In genomic region chr19:41844601-41845000, GRCh38 we compare ENCODE assay signal across 29 cellular contexts. TPM values are rescaled to one million over a fixed set of nuclear protein-coding genes. Genes with fewer than 3 reads are reported as not detected.
DNase-seq lines count a peak whose midpoint lies in the region; ATAC-seq, FAIRE-seq and TF ChIP-seq lines count a peak whose summit lies in the region.
"Had no signal": no experiment of that assay in that cellular context is flagged by ENCODE, and none has a peak within 500 bp of the region (broad histone marks: within the 10 kb centered on the region; RNA-seq: fewer than 3 reads in every experiment).

LYPD4 (minus strand) TSS chr19:41844683; CDS start chr19:41839285, 5,398 bp downstream.

- H3K14ac ChIP-seq in H9 (ENCODE audit: insufficient read depth, low read length), result no peak within 1 kb of the TSS

- H4K20me1 ChIP-seq in H9 (ENCODE audit: control insufficient read depth, insufficient read depth, insufficient read length) (no peaks in the 10 kb centered on the region), K562 (replicated peaks; ENCODE audit: control insufficient read depth, insufficient read depth, low read length) (no peaks in the 10 kb centered on the region)

- no peak within 1 kb of the TSS for H2BK20ac ChIP-seq in H9 (ENCODE audit: low read depth, low read length, poor library complexity, severe bottlenecking)

- no peak within 1 kb of the TSS for H3T11ph ChIP-seq in H9 (ENCODE audit: low read length)

- H3K27ac ChIP-seq in H9 (ENCODE audit: insufficient read length, low read depth, low read length) (no peak within 1 kb of the TSS), K562 (ENCODE audit: extremely low read depth, low read depth, low read length) (no peak within 1 kb of the TSS), upper lobe of right lung (no peak within 1 kb of the TSS)
- H3K27ac ChIP-seq: ascending aorta, heart right ventricle, neutrophil, PC-9 had no signal

- H3K4ac ChIP-seq in H9 (ENCODE audit: low read depth, low read length), result no peak within 1 kb of the TSS

- POLR2A ChIA-PET in activated CD4-positive, alpha-beta T cell treated with anti-CD3 and anti-CD28 coated beads, Interleukin-2, amount 10 ng/mL, durations not matched to agents 7 days and 5 days (lab: Charles Lee), result no interaction called here
- POLR2A ChIA-PET in K562 (lab: Yijun Ruan, JAX), result interaction anchor here (1.4 kb wide), 1 partner anchor 15 kb away, joined by 6 read pairs; the partner anchor contains the start of gene RPS19

- no peak within 1 kb of the TSS for H4K91ac ChIP-seq in H9 (ENCODE audit: insufficient read length, low read depth, low read length)

- no peak within 1 kb of the TSS for H3K4me3 Mint-ChIP-seq in activated CD4-positive, alpha-beta T cell treated with anti-CD3 and anti-CD28 coated beads, Interleukin-2, amount 10 ng/mL, durations not matched to agents 7 days and 5 days
- H3K4me3 Mint-ChIP-seq in H9, result no peak within 1 kb of the TSS
- H3K4me3 Mint-ChIP-seq: activated CD4-positive, alpha-beta T cell treated with anti-CD3 and anti-CD28 coated beads, Interleukin-2, amount 10 ng/mL, durations not matched to agents 24 days and 14 days; activated naive CD8-positive, alpha-beta T cell treated with anti-CD3 and anti-CD28 coated beads for 36 hours; immature natural killer cell had no signal

- H2AK5ac ChIP-seq in H9 (ENCODE audit: insufficient read length, low read length), result no peak within 1 kb of the TSS

- H3K4me2 ChIP-seq in H9 (ENCODE audit: insufficient read depth, insufficient read length, low read length), result no peak within 1 kb of the TSS
- peak within 1 kb of the TSS; percentile 53 for H3K4me2 ChIP-seq in K562 (ENCODE audit: insufficient read depth, low read length)
- H3K4me2 ChIP-seq: PC-9 had no signal

- no peak within 1 kb of the TSS for H4K5ac ChIP-seq in H9 (ENCODE audit: insufficient read length, low read depth, low read length)

- no CpG with 5 or more reads among the region's 30 CpGs for WGBS in H9 (ENCODE audit: extremely low coverage, insufficient read length, low lambda C conversion rate)
- WGBS in K562 (ENCODE audit: insufficient coverage, low coverage, missing lambda C conversion rate), result 74% methylated on average over 23 of the region's 30 CpGs

- H3K9me3 ChIP-seq in H9 (ENCODE audit: control insufficient read depth, low read depth, low read length) (no peaks in the 10 kb centered on the region), K562 (replicated peaks; ENCODE audit: control insufficient read depth, insufficient read depth, low read depth, low read length) (peaks cover 2% of the 10 kb centered on the region; the same call in 1 of the 2 replicates), upper lobe of right lung (no peaks in the 10 kb centered on the region)
- H3K9me3 ChIP-seq: ascending aorta, BE2C, HAP-1, heart right ventricle, neutrophil had no signal

- H2BK120ac ChIP-seq in H9 (ENCODE audit: low read depth, low read length, poor library complexity, severe bottlenecking), result no peak within 1 kb of the TSS

- no peak for TF ChIP-seq POLR2A in K562 (conservative IDR thresholded peaks at IDR 0.05)

- no peak within 1 kb of the TSS for H4K8ac ChIP-seq in H9 (replicated peaks; ENCODE audit: insufficient read length, low read depth, low read length)

- no peaks in the 10 kb centered on the region for H3K4me1 Mint-ChIP-seq in activated CD4-positive, alpha-beta T cell treated with anti-CD3 and anti-CD28 coated beads, Interleukin-2, amount 10 ng/mL, durations not matched to agents 7 days and 5 days
- no peaks in the 10 kb centered on the region for H3K4me1 Mint-ChIP-seq in H9
- H3K4me1 Mint-ChIP-seq: activated CD4-positive, alpha-beta T cell treated with anti-CD3 and anti-CD28 coated beads, Interleukin-2, amount 10 ng/mL, durations not matched to agents 24 days and 14 days; activated naive CD8-positive, alpha-beta T cell treated with anti-CD3 and anti-CD28 coated beads for 36 hours; immature natural killer cell had no signal

- no peak within 1 kb of the TSS for H2BK15ac ChIP-seq in H9 (ENCODE audit: low read depth, low read length)

- H3K79me1 ChIP-seq in H9 (ENCODE audit: insufficient read depth, low read depth, low read length, poor library complexity, severe bottlenecking), result no peaks in the 10 kb centered on the region

- H3K79me2 ChIP-seq in H9 (ENCODE audit: insufficient read depth, low read length) (no peaks in the 10 kb centered on the region), K562 (ENCODE audit: control insufficient read depth, insufficient read depth, low read length) (no peaks in the 10 kb centered on the region)

- no TSS peak for BruUV-seq in K562 (replicated peaks; lab: Mats Ljungman, UMichigan)

- H2AFZ ChIP-seq in H9 (ENCODE audit: low read length) (no peak within 1 kb of the TSS), K562 (ENCODE audit: low read depth, low read length) (peak within 1 kb of the TSS; percentile 66)
- H2AFZ ChIP-seq: PC-9 had no signal

- DNase-seq in activated CD4-positive, alpha-beta T cell treated with anti-CD3 and anti-CD28 coated beads for 48 hours, result peak; percentile 20
- no peak for DNase-seq in activated CD4-positive, alpha-beta T cell treated with anti-CD3 and anti-CD28 coated beads, Interleukin-2, amount 10 ng/mL, durations not matched to agents 7 days and 5 days
- DNase-seq in H9 (peak; percentile 45), K562 (ENCODE audit: extremely low read depth in 1 of 4, low spot score in 3 of 4) (peak in 3 of 4 experiments; percentile 51 to 65 (median 55)), upper lobe of right lung (peak; percentile 57), UCSD-AML1 (lab: John Stamatoyannopoulos, UW; ENCODE audit: unreplicated experiment) (no peak), NCI-H2029 (lab: John Stamatoyannopoulos, UW) (no peak)
- no peak for DNase-seq in stimulated activated CD4-positive, alpha-beta T cell treated with anti-CD3 and anti-CD28 coated beads, Interleukin-1b, Interleukin-23, amount 100 ng/mL, for 48 hours
- DNase-seq: activated CD4-positive, alpha-beta T cell treated with anti-CD3 and anti-CD28 coated beads, Interleukin-2, amount 10 ng/mL, durations not matched to agents 24 days and 14 days; activated naive CD8-positive, alpha-beta T cell treated with anti-CD3 and anti-CD28 coated beads for 36 hours; BE2C; central memory CD4-positive, alpha-beta T cell; dermis blood vessel endothelial cell; heart right ventricle; immature natural killer cell; mesenchymal stem cell; NCI-H1105; NCI-H2081 treated with DMSO at 0.1 percent for 48 hours; PC-9; Right ventricle myocardium superior; trophoblast cell had no signal

- ATAC-seq in K562, result peak; percentile 69
- no peak for ATAC-seq in upper lobe of right lung
- ATAC-seq: heart right ventricle had no signal

- H3K4me1 ChIP-seq in H9 (ENCODE audit: insufficient read depth, low read length) (no peaks in the 10 kb centered on the region), K562 (replicated peaks in 1 of 2; ENCODE audit: control insufficient read depth in 2 of 2, insufficient read depth in 2 of 2, low read length in 2 of 2) (peaks cover 22 to 31% of the 10 kb centered on the region in 2 experiments; a peak in 4 of 5 replicates), upper lobe of right lung (no peaks in the 10 kb centered on the region)
- H3K4me1 ChIP-seq: ascending aorta, BE2C, HAP-1, heart right ventricle had no signal

- no peak for TF ChIP-seq RAD21 in K562 (CRISPR knock-in tag; conservative IDR thresholded peaks at IDR 0.05 in 1 of 2, IDR thresholded peaks at IDR 0.05 in 1 of 2)

- no peak within 1 kb of the TSS for H3K56ac ChIP-seq in H9 (ENCODE audit: insufficient read length, low read depth, low read length)

- TF ChIP-seq CTCF in H9 (conservative IDR thresholded peaks at IDR 0.05), result no peak
- no peak for TF ChIP-seq CTCF in K562 (IDR thresholded peaks at IDR 0.05 in 2 of 3, conservative IDR thresholded peaks at IDR 0.05 in 1 of 3; ENCODE audit: insufficient read depth in 2 of 3, low read depth in 1 of 3, low read length in 3 of 3)
- no peak for TF ChIP-seq CTCF in upper lobe of right lung (IDR thresholded peaks at IDR 0.05)

- H3K9ac ChIP-seq in H9 (ENCODE audit: extremely low read depth, insufficient read length, low read length) (no peak within 1 kb of the TSS), K562 (ENCODE audit: insufficient read depth in 1 of 2, low read depth in 2 of 2, low read length in 2 of 2) (no peak within 1 kb of the TSS; a peak in 1 of 4 replicates)

- no peak for FAIRE-seq in K562 (lab: Jason Lieb, UNC)
- FAIRE-seq: endothelial cell of umbilical vein had no signal

- H3K9me1 ChIP-seq in K562 (ENCODE audit: control insufficient read depth, insufficient read depth, low read length), result no peaks in the 10 kb centered on the region

- no peak within 1 kb of the TSS for H3K4me3 ChIP-seq in K562
- H3K4me3 ChIP-seq in upper lobe of right lung, result no peak within 1 kb of the TSS
- H3K4me3 ChIP-seq: ascending aorta, HAP-1, heart right ventricle, PC-9 had no signal

- H3K23me2 ChIP-seq in H9 (ENCODE audit: insufficient read length, low read depth, low read length, poor library complexity, severe bottlenecking), result no peaks in the 10 kb centered on the region

- intact Hi-C loops in K562 (cut with micrococcal nuclease) (no loop called here), upper lobe of right lung (cut with DNase I) (no loop called here)

- peaks cover 4% of the 10 kb centered on the region for H3K27me3 Mint-ChIP-seq in activated CD4-positive, alpha-beta T cell treated with anti-CD3 and anti-CD28 coated beads, Interleukin-2, amount 10 ng/mL, durations not matched to agents 7 days and 5 days
- peaks cover 19% of the 10 kb centered on the region for H3K27me3 Mint-ChIP-seq in H9 (ENCODE audit: low read depth)
- H3K27me3 Mint-ChIP-seq: activated naive CD8-positive, alpha-beta T cell treated with anti-CD3 and anti-CD28 coated beads for 36 hours had no signal

- no peaks in the 10 kb centered on the region for H3K27me3 ChIP-seq in H9 (ENCODE audit: insufficient read depth, low read length)
- H3K27me3 ChIP-seq in K562 (ENCODE audit: control insufficient read depth in 2 of 2, insufficient read depth in 2 of 2, low read length in 2 of 2), result no peaks in the 10 kb centered on the region
- H3K27me3 ChIP-seq in upper lobe of right lung, result no peaks in the 10 kb centered on the region
- H3K27me3 ChIP-seq: ascending aorta, neutrophil had no signal

- H3K18ac ChIP-seq in H9 (ENCODE audit: insufficient read length, low read depth, low read length), result no peak within 1 kb of the TSS

- in situ Hi-C loops in K562 (cut with MboI), result no loop called here

- H3K23ac ChIP-seq in H9 (ENCODE audit: insufficient read length, low read depth, low read length), result no peak within 1 kb of the TSS

- H3K9me3 Mint-ChIP-seq in activated CD4-positive, alpha-beta T cell treated with anti-CD3 and anti-CD28 coated beads, Interleukin-2, amount 10 ng/mL, durations not matched to agents 7 days and 5 days, result no peaks in the 10 kb centered on the region
- H3K9me3 Mint-ChIP-seq in H9, result peaks cover 9 to 76% of the 10 kb centered on the region in 2 experiments; a peak in 4 of 5 replicates
- H3K9me3 Mint-ChIP-seq: activated CD4-positive, alpha-beta T cell treated with anti-CD3 and anti-CD28 coated beads, Interleukin-2, amount 10 ng/mL, durations not matched to agents 24 days and 14 days; activated naive CD8-positive, alpha-beta T cell treated with anti-CD3 and anti-CD28 coated beads for 36 hours; activated T-helper 2 cell treated with anti-CD3 and anti-CD28 coated beads, Interferon-gamma antibody, Interleukin-2, Interleukin-4, amounts not matched to agents 10 μg/mL and 5 μg/mL and 100 μg/mL, durations not matched to agents 14 hours and 24 hours and 36 hours; immature natural killer cell had no signal

- no peak within 1 kb of the TSS for H2BK12ac ChIP-seq in H9 (ENCODE audit: insufficient read length, low read depth, low read length)

- CTCF ChIA-PET in activated CD4-positive, alpha-beta T cell treated with anti-CD3 and anti-CD28 coated beads, Interleukin-2, amount 10 ng/mL, durations not matched to agents 7 days and 5 days (lab: Charles Lee), result no interaction called here
- CTCF ChIA-PET in K562 (lab: Yijun Ruan, JAX; ENCODE audit: low intra/inter-chr PET ratio), result no interaction called here

- no peak within 1 kb of the TSS for H2BK5ac ChIP-seq in H9 (ENCODE audit: insufficient read length, low read length)

- H3K36me3 Mint-ChIP-seq in activated CD4-positive, alpha-beta T cell treated with anti-CD3 and anti-CD28 coated beads, Interleukin-2, amount 10 ng/mL, durations not matched to agents 7 days and 5 days (ENCODE audit: low read depth), result no peaks in the 10 kb centered on the region
- H3K36me3 Mint-ChIP-seq in H9 (ENCODE audit: insufficient read depth in 1 of 3, low read depth in 3 of 3), result peaks cover 0 to 6% (median 0%) of the 10 kb centered on the region in 3 experiments; a peak in 2 of 7 replicates
- H3K36me3 Mint-ChIP-seq: activated naive CD8-positive, alpha-beta T cell treated with anti-CD3 and anti-CD28 coated beads for 36 hours; immature natural killer cell had no signal

- TF ChIP-seq EP300 in K562 (IDR thresholded peaks at IDR 0.05; ENCODE audit: low read length), result no peak

- H3K27ac Mint-ChIP-seq in activated CD4-positive, alpha-beta T cell treated with anti-CD3 and anti-CD28 coated beads, Interleukin-2, amount 10 ng/mL, durations not matched to agents 7 days and 5 days, result no peak within 1 kb of the TSS
- H3K27ac Mint-ChIP-seq in H9, result no peak within 1 kb of the TSS
- H3K27ac Mint-ChIP-seq: activated CD4-positive, alpha-beta T cell treated with anti-CD3 and anti-CD28 coated beads, Interleukin-2, amount 10 ng/mL, durations not matched to agents 24 days and 14 days; activated naive CD8-positive, alpha-beta T cell treated with anti-CD3 and anti-CD28 coated beads for 36 hours; activated T-helper 2 cell treated with anti-CD3 and anti-CD28 coated beads, Interferon-gamma antibody, Interleukin-2, Interleukin-4, amounts not matched to agents 10 μg/mL and 5 μg/mL and 100 μg/mL, durations not matched to agents 14 hours and 24 hours and 36 hours had no signal

- H3K36me3 ChIP-seq in K562 (ENCODE audit: control insufficient read depth, insufficient read depth, low read length) (no peaks in the 10 kb centered on the region), upper lobe of right lung (no peaks in the 10 kb centered on the region)
- H3K36me3 ChIP-seq: ascending aorta, BE2C, HAP-1, heart right ventricle, neutrophil had no signal

RNA-seq across cellular contexts. Expression of gene LYPD4, which starts in this region (rescaled TPM):
- not detected for total RNA-seq in activated CD4-positive, alpha-beta T cell treated with anti-CD3 and anti-CD28 coated beads, Interleukin-2, amount 10 ng/mL, durations not matched to agents 7 days and 5 days
- total RNA-seq in H9 (2021), result not detected in 2 replicates
- not detected in 2 replicates for total RNA-seq in K562 (2011; cell fraction: chromatin; rRNA removed; ENCODE audit: low replicate concordance)
- total RNA-seq in K562 (2011; cell fraction: nucleolus; rRNA removed), result not detected in 2 replicates
- total RNA-seq in K562 (2011; cell fraction: nucleoplasm; rRNA removed), result not detected in 2 replicates
- 0.29 TPM in 1 of 2 replicates, not detected in the other for total RNA-seq in K562 (2014; rRNA removed)
- total RNA-seq in K562 (2014; rRNA removed; fragmentation: Illumina TruSeq; extraction: Trizol), result not detected in 2 replicates
- not detected in 2 replicates for total RNA-seq in K562 (2015; rRNA removed; fragmentation: Illumina TruSeq; extraction: Trizol)
- total RNA-seq in K562 (2021), result not detected in 2 replicates
- not detected in 2 replicates for polyA plus RNA-seq in K562 (2011; rRNA removed)
- 0.06 TPM in 1 of 2 replicates, not detected in the other for polyA plus RNA-seq in K562 (2011; cell fraction: cytosol; rRNA removed)
- not detected in 2 replicates for polyA plus RNA-seq in K562 (2011; cell fraction: nucleus; rRNA removed)
- polyA plus RNA-seq in K562 (2012), result 0.04 and 0.78 TPM in 2 replicates
- polyA plus RNA-seq in K562 (2014; fragmentation: Illumina TruSeq; extraction: Trizol), result not detected in 2 replicates
- polyA plus RNA-seq in K562 (2014; fragmentation: Nextera tagmentation; extraction: Ambion mirVana), result under 1 TPM in 1 of 2 experiments, not detected in 1; 0.11 TPM
- polyA plus RNA-seq in K562 (2014; rRNA removed), result not detected in 2 replicates
- not detected in 2 replicates for polyA minus RNA-seq in K562 (2011; rRNA and poly(A)+ RNA removed)
- polyA minus RNA-seq in K562 (2011; cell fraction: cytosol; rRNA and poly(A)+ RNA removed), result not detected in 2 replicates
- polyA minus RNA-seq in K562 (2011; cell fraction: nucleus; rRNA and poly(A)+ RNA removed), result not detected in 2 replicates
- total RNA-seq in upper lobe of right lung, result not detected
- total RNA-seq: A673; activated CD4-positive, alpha-beta T cell treated with anti-CD3 and anti-CD28 coated beads, Interleukin-2, amount 10 ng/mL, durations not matched to agents 24 days and 14 days; activated naive CD8-positive, alpha-beta T cell treated with anti-CD3 and anti-CD28 coated beads for 36 hours; activated T-helper 2 cell treated with anti-CD3 and anti-CD28 coated beads, Interferon-gamma antibody, Interleukin-2, Interleukin-4, amounts not matched to agents 10 μg/mL and 5 μg/mL and 100 μg/mL, durations not matched to agents 14 hours and 24 hours and 36 hours; ascending aorta; dermis blood vessel endothelial cell; endothelial cell of umbilical vein; heart right ventricle; NCI-H460; PC-9; pulmonary artery endothelial cell; Right ventricle myocardium superior had no signal
- polyA plus RNA-seq: endothelial cell of umbilical vein, heart right ventricle, immature natural killer cell had no signal

Comparison
In these comparisons a context has a peak if more than half of its experiments do, and no peak if none do; other contexts are left out.
1. Peak in DNase-seq in H9; RNA of the gene not detected or under 1 TPM.
2. Peak in DNase-seq, ATAC-seq and H3K4me2 ChIP-seq in K562; RNA of the gene not detected or under 1 TPM.
3. Peak in DNase-seq in upper lobe of right lung; RNA of the gene not detected or under 1 TPM.